ENCODE assay signal across 19 cellular contexts in the genomic region with DNA sequence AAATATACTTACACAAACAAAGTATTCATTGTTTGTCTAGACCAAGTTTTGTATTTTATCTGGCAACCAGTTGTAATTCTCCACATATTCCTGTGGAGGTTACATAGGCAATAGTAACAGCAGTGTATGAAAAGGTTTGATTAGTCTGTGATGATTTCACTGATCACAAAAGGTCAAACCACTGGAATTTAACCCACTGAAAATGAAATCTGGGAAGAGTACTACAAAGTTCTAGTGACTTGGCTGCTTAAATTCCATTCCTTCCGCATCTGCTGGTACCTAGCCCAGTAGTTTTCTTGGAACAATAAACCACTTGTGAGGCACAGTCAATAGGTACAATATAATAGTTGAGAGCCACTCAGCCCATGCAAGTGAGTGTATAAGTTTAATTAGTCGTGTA.
DNase-seq lines count a peak whose midpoint lies in the region; ATAC-seq, FAIRE-seq and TF ChIP-seq lines count a peak whose summit lies in the region.
"Had no signal": no experiment of that assay in that cellular context is flagged by ENCODE, and none has a peak within 500 bp of the region (broad histone marks: within the 10 kb centered on the region; RNA-seq: fewer than 3 reads in every experiment).

No MANE protein-coding gene starts in this region.

- H3K36me3 ChIP-seq in bronchial epithelial cell (ENCODE audit: control insufficient read depth, insufficient read depth, low read length) (no peaks in the 10 kb centered on the region), liver (ENCODE audit: control insufficient read depth in 4 of 4, insufficient read depth in 3 of 4, low read depth in 1 of 4, low read length in 3 of 4) (no peaks in the 10 kb centered on the region)
- H3K36me3 ChIP-seq: HAP-1, upper lobe of left lung had no signal

- no peaks in the 10 kb centered on the region for H3K4me1 Mint-ChIP-seq in activated CD8-positive, alpha-beta T cell treated with anti-CD3 and anti-CD28 coated beads, Interleukin-2, amount 10 ng/mL, durations not matched to agents 7 days and 5 days (ENCODE audit: low read depth)
- H3K4me1 Mint-ChIP-seq: activated CD4-positive, alpha-beta memory T cell treated with anti-CD3 and anti-CD28 coated beads, Interleukin-2, amount 10 ng/mL, durations not matched to agents 7 days and 5 days; activated naive CD8-positive, alpha-beta T cell treated with anti-CD3 and anti-CD28 coated beads for 36 hours had no signal

- no peak for ATAC-seq in activated CD8-positive, alpha-beta T cell treated with anti-CD3 and anti-CD28 coated beads, Interleukin-2, amount 10 ng/mL, durations not matched to agents 7 days and 5 days
- ATAC-seq: esophagus mucosa, left colon had no signal

- no peaks in the 10 kb centered on the region for H3K27me3 ChIP-seq in bronchial epithelial cell (ENCODE audit: control insufficient read depth, insufficient read depth, low read length)
- no peaks in the 10 kb centered on the region for H3K27me3 ChIP-seq in liver (ENCODE audit: control insufficient read depth in 4 of 4, insufficient read depth in 4 of 4, low read length in 3 of 4)
- H3K27me3 ChIP-seq: upper lobe of left lung had no signal

- no peaks in the 10 kb centered on the region for H3K9me3 Mint-ChIP-seq in activated CD8-positive, alpha-beta T cell treated with anti-CD3 and anti-CD28 coated beads, Interleukin-2, amount 10 ng/mL, durations not matched to agents 7 days and 5 days (ENCODE audit: insufficient read depth)
- H3K9me3 Mint-ChIP-seq: activated CD4-positive, alpha-beta memory T cell treated with anti-CD3 and anti-CD28 coated beads, Interleukin-2, amount 10 ng/mL, durations not matched to agents 7 days and 5 days; activated naive CD8-positive, alpha-beta T cell treated with anti-CD3 and anti-CD28 coated beads for 36 hours had no signal

- TF ChIP-seq RAD21 in liver (IDR thresholded peaks at IDR 0.05): no peak

- no peak for FAIRE-seq in bronchial epithelial cell (lab: Jason Lieb, UNC)

- no peaks in the 10 kb centered on the region for H3K27me3 Mint-ChIP-seq in activated CD8-positive, alpha-beta T cell treated with anti-CD3 and anti-CD28 coated beads, Interleukin-2, amount 10 ng/mL, durations not matched to agents 7 days and 5 days (ENCODE audit: low read depth)
- H3K27me3 Mint-ChIP-seq: activated CD4-positive, alpha-beta memory T cell treated with anti-CD3 and anti-CD28 coated beads, Interleukin-2, amount 10 ng/mL, durations not matched to agents 7 days and 5 days; activated naive CD8-positive, alpha-beta T cell treated with anti-CD3 and anti-CD28 coated beads for 36 hours had no signal

- 82% methylated on average over 2 of the region's 2 CpGs for WGBS in liver

- no peaks in the 10 kb centered on the region for H3K36me3 Mint-ChIP-seq in activated CD8-positive, alpha-beta T cell treated with anti-CD3 and anti-CD28 coated beads, Interleukin-2, amount 10 ng/mL, durations not matched to agents 7 days and 5 days (ENCODE audit: low read depth)
- H3K36me3 Mint-ChIP-seq: activated naive CD8-positive, alpha-beta T cell treated with anti-CD3 and anti-CD28 coated beads for 36 hours had no signal

- no peaks in the 10 kb centered on the region for H3K9me3 ChIP-seq in liver (ENCODE audit: control insufficient read depth in 4 of 4, low read length in 3 of 4)
- H3K9me3 ChIP-seq: HAP-1, upper lobe of left lung had no signal

- H3K9ac ChIP-seq in liver (ENCODE audit: low read depth in 1 of 2, low read length in 2 of 2): no peak overlapping the region
- H3K9ac ChIP-seq: parathyroid adenoma had no signal

- POLR2A ChIA-PET in AG04449 (lab: Yijun Ruan, JAX): no interaction called here
- POLR2A ChIA-PET in activated CD8-positive, alpha-beta T cell treated with anti-CD3 and anti-CD28 coated beads, Interleukin-2, amount 10 ng/mL, durations not matched to agents 7 days and 5 days (lab: Charles Lee): no interaction called here

- no peak overlapping the region for H3K27ac ChIP-seq in liver (ENCODE audit: low read depth in 1 of 2, low read length in 2 of 2)
- H3K27ac ChIP-seq: parathyroid adenoma had no signal

- H3K4me3 Mint-ChIP-seq in activated CD8-positive, alpha-beta T cell treated with anti-CD3 and anti-CD28 coated beads, Interleukin-2, amount 10 ng/mL, durations not matched to agents 7 days and 5 days: no peak overlapping the region
- H3K4me3 Mint-ChIP-seq: activated CD4-positive, alpha-beta memory T cell treated with anti-CD3 and anti-CD28 coated beads, Interleukin-2, amount 10 ng/mL, durations not matched to agents 7 days and 5 days; activated naive CD8-positive, alpha-beta T cell treated with anti-CD3 and anti-CD28 coated beads for 36 hours had no signal

- H3K27ac Mint-ChIP-seq in activated CD8-positive, alpha-beta T cell treated with anti-CD3 and anti-CD28 coated beads, Interleukin-2, amount 10 ng/mL, durations not matched to agents 7 days and 5 days: no peak overlapping the region
- H3K27ac Mint-ChIP-seq: activated CD4-positive, alpha-beta memory T cell treated with anti-CD3 and anti-CD28 coated beads, Interleukin-2, amount 10 ng/mL, durations not matched to agents 7 days and 5 days; activated naive CD8-positive, alpha-beta T cell treated with anti-CD3 and anti-CD28 coated beads for 36 hours had no signal

- H3K4me3 ChIP-seq in AG04449 (ENCODE audit: low read depth, low read length) (no peak overlapping the region), bronchial epithelial cell (ENCODE audit: low read depth, low read length) (no peak overlapping the region), liver (ENCODE audit: low read depth in 1 of 3, low read length in 3 of 3) (no peak overlapping the region)
- H3K4me3 ChIP-seq: HAP-1, upper lobe of left lung had no signal

- CTCF ChIA-PET in AG04449 (lab: Yijun Ruan, JAX): no interaction called here
- CTCF ChIA-PET in activated CD8-positive, alpha-beta T cell treated with anti-CD3 and anti-CD28 coated beads, Interleukin-2, amount 10 ng/mL, durations not matched to agents 7 days and 5 days (lab: Charles Lee): no interaction called here

- H3K4me1 ChIP-seq in liver (ENCODE audit: control insufficient read depth in 4 of 4, insufficient read depth in 4 of 4, low read length in 3 of 4): no peaks in the 10 kb centered on the region
- H3K4me1 ChIP-seq: parathyroid adenoma had no signal

- peak; percentile 70 for DNase-seq in AG04449 (ENCODE audit: low read depth, low spot score)
- DNase-seq in LHCN-M2 (ENCODE audit: low read depth): peak; percentile 65
- DNase-seq in bronchial epithelial cell (ENCODE audit: low read depth): peak; percentile 59
- no peak for DNase-seq in germinal center (ENCODE audit: low spot score)
- DNase-seq in central memory CD4-positive, alpha-beta T cell: no peak
- DNase-seq in stimulated activated CD4-positive, alpha-beta T cell treated with anti-CD3 and anti-CD28 coated beads, Interleukin-2, amount 100 ng/mL, for 48 hours: no peak
- DNase-seq in activated CD8-positive, alpha-beta T cell treated with anti-CD3 and anti-CD28 coated beads, Interleukin-2, amount 10 ng/mL, durations not matched to agents 7 days and 5 days: no peak
- DNase-seq: activated CD4-positive, alpha-beta memory T cell treated with anti-CD3 and anti-CD28 coated beads, Interleukin-2, amount 10 ng/mL, durations not matched to agents 7 days and 5 days; activated naive CD8-positive, alpha-beta T cell treated with anti-CD3 and anti-CD28 coated beads for 36 hours; AML-193; left colon; MV-4-11; NCI-H774; SW 1271 had no signal

- TF ChIP-seq CTCF in AG04449 (IDR thresholded peaks at IDR 0.05; ENCODE audit: insufficient read depth, low read length, missing control alignments): no peak
- TF ChIP-seq CTCF in bronchial epithelial cell (IDR thresholded peaks at IDR 0.05; ENCODE audit: insufficient read depth, low read length, severe bottlenecking): no peak
- TF ChIP-seq CTCF in liver (IDR thresholded peaks at IDR 0.05; ENCODE audit: low read depth, low read length, missing input control): no peak

TF ChIP-seq in liver, 16 proteins besides CTCF, POLR2A, EP300 and RAD21:
- TF ChIP-seq ATF3 (IDR thresholded peaks at IDR 0.05) (no peak), NR2F2 (IDR thresholded peaks at IDR 0.05) (peak; percentile 74)
TF ChIP-seq in liver: peak in this region for 1.

Comparison
In these comparisons a context has a peak if more than half of its experiments do, and no peak if none do; other contexts are left out.
1. DNase-seq: peak in AG04449 (single experiment), LHCN-M2 (single experiment) and bronchial epithelial cell (single experiment); none in germinal center (single experiment), central memory CD4-positive, alpha-beta T cell (single experiment), stimulated activated CD4-positive, alpha-beta T cell treated with anti-CD3 and anti-CD28 coated beads, Interleukin-2, amount 100 ng/mL, for 48 hours (0 of 2) and activated CD8-positive, alpha-beta T cell treated with anti-CD3 and anti-CD28 coated beads, Interleukin-2, amount 10 ng/mL, durations not matched to agents 7 days and 5 days (single experiment).